In the genomic region with DNA sequence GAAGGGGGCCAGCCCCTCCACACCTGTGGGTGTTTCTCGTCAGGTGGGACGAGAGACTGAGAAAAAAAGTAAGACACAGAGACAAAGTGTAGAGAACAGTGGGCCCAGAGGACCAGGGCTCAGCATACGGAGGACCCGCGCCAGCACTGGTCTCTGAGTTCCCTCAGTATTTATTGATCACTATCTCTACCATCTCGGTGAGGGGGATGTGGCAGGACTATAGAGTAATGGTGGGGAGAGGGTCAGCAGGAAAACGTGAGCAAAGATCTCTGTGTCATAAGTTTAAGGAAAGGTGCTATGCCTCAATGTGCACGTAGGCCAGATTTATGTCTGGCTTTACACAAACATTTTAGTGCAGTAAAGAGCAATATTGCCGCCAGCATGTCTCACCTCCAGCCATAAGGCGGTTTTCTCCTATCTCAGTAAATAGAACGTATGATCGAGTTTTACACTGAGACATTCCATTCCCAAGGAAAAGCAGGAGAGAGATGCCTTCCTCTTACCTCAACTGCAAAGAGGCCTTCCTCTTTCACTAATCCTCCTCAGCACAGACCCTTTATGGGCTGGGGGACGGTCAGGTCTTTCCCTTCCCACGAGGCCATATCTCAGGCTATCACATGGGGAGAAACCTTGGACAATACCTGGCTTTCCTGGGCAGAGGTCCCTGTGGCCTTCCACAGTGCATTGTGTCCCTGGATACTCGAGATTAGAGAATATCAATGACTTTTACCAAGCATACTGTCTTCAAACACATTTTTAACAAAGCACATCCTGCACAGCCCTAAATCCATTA, we compare ENCODE assay signal across 7 cellular contexts. TPM values are rescaled to one million over a fixed set of nuclear protein-coding genes. Genes with fewer than 3 reads are reported as not detected.
DNase-seq lines count a peak whose midpoint lies in the region; ATAC-seq and TF ChIP-seq lines count a peak whose summit lies in the region.
"Not testable (repeated sequence)": the region's sequence is repeated elsewhere in the genome, so short reads cannot be mapped to it uniquely, and the experiment has no call there.

No MANE protein-coding gene starts in this region.

- H3K36me3 Mint-ChIP-seq in T-helper 2 cell treated with Interferon-gamma antibody and Interleukin-4, amounts not matched to agents 5 μg/mL and 100 μg/mL, for 36 hours (ENCODE audit: low read depth); activated T-cell treated with anti-CD3 and anti-CD28 coated beads, Interleukin-2, amount 50 U/mL, for 4 hours (ENCODE audit: insufficient read depth); naive thymus-derived CD8-positive, alpha-beta T cell: not testable (repeated sequence)
- peaks cover 18% of the 10 kb centered on the region for H3K36me3 Mint-ChIP-seq in brain

- H3K9me3 Mint-ChIP-seq in T-helper 2 cell treated with Interferon-gamma antibody and Interleukin-4, amounts not matched to agents 5 μg/mL and 100 μg/mL, for 36 hours; activated T-cell treated with anti-CD3 and anti-CD28 coated beads, Interleukin-2, amount 50 U/mL, for 4 hours; brain; naive thymus-derived CD8-positive, alpha-beta T cell: not testable (repeated sequence)

- not testable (repeated sequence) for H3K27me3 ChIP-seq in cardiac muscle cell

- POLR2A ChIA-PET in naive thymus-derived CD8-positive, alpha-beta T cell (lab: Charles Lee) = not testable (repeated sequence)

- peak overlapping the region; percentile 61 for H3K4me3 Mint-ChIP-seq in T-helper 2 cell treated with Interferon-gamma antibody and Interleukin-4, amounts not matched to agents 5 μg/mL and 100 μg/mL, for 36 hours
- H3K4me3 Mint-ChIP-seq in activated T-cell treated with anti-CD3 and anti-CD28 coated beads, Interleukin-2, amount 50 U/mL, for 4 hours = peak overlapping the region; percentile 93
- peak overlapping the region; percentile 70 to 97 (median 75) for H3K4me3 Mint-ChIP-seq in brain
- H3K4me3 Mint-ChIP-seq in naive thymus-derived CD8-positive, alpha-beta T cell = peak overlapping the region in 8 of 10 donors; percentile 23 to 77 (median 64)

- not testable (repeated sequence) for ATAC-seq in activated T-cell treated with anti-CD3 and anti-CD28 coated beads, Interleukin-2, amount 50 U/mL, for 4 hours; naive thymus-derived CD8-positive, alpha-beta T cell

- H3K27me3 Mint-ChIP-seq in T-helper 2 cell treated with Interferon-gamma antibody and Interleukin-4, amounts not matched to agents 5 μg/mL and 100 μg/mL, for 36 hours (ENCODE audit: low read depth); activated T-cell treated with anti-CD3 and anti-CD28 coated beads, Interleukin-2, amount 50 U/mL, for 4 hours (ENCODE audit: low read depth); brain; naive thymus-derived CD8-positive, alpha-beta T cell: not testable (repeated sequence)

- not testable (repeated sequence) for H3K9me3 ChIP-seq in cardiac muscle cell (ENCODE audit: low read depth)

- peaks cover 16% of the 10 kb centered on the region for H3K4me1 Mint-ChIP-seq in T-helper 2 cell treated with Interferon-gamma antibody and Interleukin-4, amounts not matched to agents 5 μg/mL and 100 μg/mL, for 36 hours (ENCODE audit: low read depth)
- peaks cover 28% of the 10 kb centered on the region for H3K4me1 Mint-ChIP-seq in activated T-cell treated with anti-CD3 and anti-CD28 coated beads, Interleukin-2, amount 50 U/mL, for 4 hours (ENCODE audit: low read depth)
- peaks cover 48% of the 10 kb centered on the region for H3K4me1 Mint-ChIP-seq in brain
- H3K4me1 Mint-ChIP-seq in naive thymus-derived CD8-positive, alpha-beta T cell = peaks cover 10 to 38% (median 33%) of the 10 kb centered on the region in 4 donors

- DNase-seq in DMS153 (lab: John Stamatoyannopoulos, UW) (peak; percentile 14), NCI-H146 (lab: John Stamatoyannopoulos, UW) (peak; percentile 11)
- not testable (repeated sequence) for DNase-seq in T-helper 2 cell treated with Interferon-gamma antibody and Interleukin-4, amounts not matched to agents 5 μg/mL and 100 μg/mL, for 36 hours (ENCODE audit: low spot score); activated T-cell treated with anti-CD3 and anti-CD28 coated beads, Interleukin-2, amount 50 U/mL, for 4 hours; cardiac muscle cell (ENCODE audit: low read depth in 1 of 2, low spot score in 1 of 2); naive thymus-derived CD8-positive, alpha-beta T cell

- H3K27ac Mint-ChIP-seq in T-helper 2 cell treated with Interferon-gamma antibody and Interleukin-4, amounts not matched to agents 5 μg/mL and 100 μg/mL, for 36 hours = peak overlapping the region; percentile 41
- peak overlapping the region; percentile 54 to 99 (median 76) for H3K27ac Mint-ChIP-seq in brain
- peak overlapping the region in 9 of 10 donors; percentile 52 to 91 (median 71) for H3K27ac Mint-ChIP-seq in naive thymus-derived CD8-positive, alpha-beta T cell

- TF ChIP-seq CTCF in brain (conservative IDR thresholded peaks at IDR 0.05); cardiac muscle cell (IDR thresholded peaks at IDR 0.05; ENCODE audit: low read depth, low read length): not testable (repeated sequence)

- not testable (repeated sequence) for H3K4me1 ChIP-seq in cardiac muscle cell (ENCODE audit: low read depth)

- H3K36me3 ChIP-seq in cardiac muscle cell = not testable (repeated sequence)

- not testable (repeated sequence) for H3K4me3 ChIP-seq in cardiac muscle cell

- peak overlapping the region; percentile 63 for H3K27ac ChIP-seq in cardiac muscle cell

RNA-seq across cellular contexts. Expression of gene ATE1, which starts 2.3 kb away (rescaled TPM):
- 10 to 100 TPM; 33.6 to 41.2 (median 38.5) TPM for total RNA-seq in activated T-cell treated with anti-CD3 and anti-CD28 coated beads, Interleukin-2, amount 50 U/mL, for 4 hours
- polyA plus RNA-seq in brain (ENCODE audit: insufficient read depth, low read depth, low replicate concordance) (11.4 TPM), cardiac muscle cell (18.4 and 31.2 TPM in 2 replicates)
- total RNA-seq in cardiac muscle cell = 20.0 and 21.4 TPM in 2 replicates
- total RNA-seq in naive thymus-derived CD8-positive, alpha-beta T cell = 10 to 100 TPM; 26.6 to 31.5 TPM
- polyA plus RNA-seq in naive thymus-derived CD8-positive, alpha-beta T cell = 10 to 100 TPM; 19.1 to 24.5 (median 24.0) TPM

RNA-seq across cellular contexts. Expression of gene NSMCE4A, which starts 44.9 kb away (rescaled TPM):
- 10 to 100 TPM; 81.0 to 85.2 (median 82.3) TPM for total RNA-seq in activated T-cell treated with anti-CD3 and anti-CD28 coated beads, Interleukin-2, amount 50 U/mL, for 4 hours
- polyA plus RNA-seq in brain (ENCODE audit: insufficient read depth, low read depth, low replicate concordance) (14.9 TPM), cardiac muscle cell (76.4 and 86.2 TPM in 2 replicates)
- 82.5 and 86.3 TPM in 2 replicates for total RNA-seq in cardiac muscle cell
- 10 to 100 TPM; 89.4 to 94.0 TPM for total RNA-seq in naive thymus-derived CD8-positive, alpha-beta T cell
- 10 to 100 TPM; 43.5 to 49.8 (median 46.7) TPM for polyA plus RNA-seq in naive thymus-derived CD8-positive, alpha-beta T cell

RNA-seq across cellular contexts. Expression of gene TACC2, which starts 58.8 kb away (rescaled TPM):
- total RNA-seq in activated T-cell treated with anti-CD3 and anti-CD28 coated beads, Interleukin-2, amount 50 U/mL, for 4 hours = under 1 TPM; 0.21 to 0.57 (median 0.43) TPM
- polyA plus RNA-seq in brain (ENCODE audit: insufficient read depth, low read depth, low replicate concordance) (111 TPM), cardiac muscle cell (75.7 and 93.3 TPM in 2 replicates)
- 50.0 and 98.0 TPM in 2 replicates for total RNA-seq in cardiac muscle cell
- total RNA-seq in naive thymus-derived CD8-positive, alpha-beta T cell = not detected
- not detected for polyA plus RNA-seq in naive thymus-derived CD8-positive, alpha-beta T cell

Comparison
In these comparisons a context has a peak if more than half of its experiments do, and no peak if none do; other contexts are left out.
1. RNA of gene TACC2, which starts 58.8 kb away (total RNA-seq): 50.0 to 98.0 TPM in cardiac muscle cell; not detected in naive thymus-derived CD8-positive, alpha-beta T cell and 0.21 to 0.57 TPM in activated T-cell treated with anti-CD3 and anti-CD28 coated beads, Interleukin-2, amount 50 U/mL, for 4 hours; every median in the first group is over 10 times any median in the second.
2. Peak in every context shown above with its lines, with median percentiles within 50 percentile points of each other: H3K27ac Mint-ChIP-seq and H3K4me3 Mint-ChIP-seq.